8 cellular contexts compared by ENCODE assay signal in genomic region chr9:97502222-97502983, GRCh38. TPM values are rescaled to one million over a fixed set of nuclear protein-coding genes. Genes with fewer than 3 reads are reported as not detected.
DNase-seq lines count a peak whose midpoint lies in the region; ATAC-seq, FAIRE-seq and TF ChIP-seq lines count a peak whose summit lies in the region.

No MANE protein-coding gene starts in this region.

- no peak for TF ChIP-seq CTCF in astrocyte (IDR thresholded peaks at IDR 0.05; ENCODE audit: insufficient read depth, low read depth, low read length)

- no peaks in the 10 kb centered on the region for H3K9me3 ChIP-seq in astrocyte (ENCODE audit: insufficient read depth, low read depth, low read length)

- H3K9me3 Mint-ChIP-seq in astrocyte (ENCODE audit: unreplicated experiment) = peaks cover 4% of the 10 kb centered on the region
- H3K9me3 Mint-ChIP-seq in immature natural killer cell = no peaks in the 10 kb centered on the region

- no peaks in the 10 kb centered on the region for H3K36me3 ChIP-seq in astrocyte (ENCODE audit: insufficient read depth, low read length)

- H2AFZ ChIP-seq in astrocyte (ENCODE audit: low read depth, low read length) = peak overlapping the region; percentile 10

- peaks cover 2% of the 10 kb centered on the region for H3K36me3 Mint-ChIP-seq in astrocyte (ENCODE audit: low read depth, unreplicated experiment)
- no peaks in the 10 kb centered on the region for H3K36me3 Mint-ChIP-seq in immature natural killer cell

- H3K4me1 ChIP-seq in astrocyte (ENCODE audit: insufficient read depth, low read length) = peaks cover 2% of the 10 kb centered on the region

- no peak overlapping the region for H3K4me3 ChIP-seq in astrocyte (ENCODE audit: insufficient read depth, low read depth, low read length)

- DNase-seq in Daoy (ENCODE audit: low read depth) (peak; percentile 31), astrocyte (ENCODE audit: low read depth) (no peak), immature natural killer cell (no peak), NCI-H1105 treated with DMSO at 0.1 percent for 48 hours (lab: John Stamatoyannopoulos, UW) (no peak), middle frontal gyrus (ENCODE audit: extremely low spot score, low spot score) (no peak), NCI-H345 treated with DMSO at 0.1 percent for 48 hours (lab: John Stamatoyannopoulos, UW; ENCODE audit: unreplicated experiment) (no peak)
- peak; percentile 32 for DNase-seq in stimulated activated CD8-positive, alpha-beta memory T cell treated with anti-CD3 and anti-CD28 coated beads, Interleukin-4, amount 100 ng/mL, for 48 hours

- H3K27ac ChIP-seq in astrocyte (ENCODE audit: low read depth, low read length) = no peak overlapping the region

- H4K20me1 ChIP-seq in astrocyte (ENCODE audit: insufficient read depth, low read length) = no peaks in the 10 kb centered on the region

- no peak for FAIRE-seq in astrocyte (lab: Jason Lieb, UNC)

- H3K4me1 Mint-ChIP-seq in astrocyte (ENCODE audit: low read depth, unreplicated experiment) (peaks cover 3% of the 10 kb centered on the region), immature natural killer cell (peaks cover 19 to 21% of the 10 kb centered on the region in 2 donors)

- no peak overlapping the region for H3K9ac ChIP-seq in astrocyte (ENCODE audit: low read length)

- peak; percentile 30 for ATAC-seq in HG03108 (IDR thresholded peaks at IDR 0.05; ENCODE audit: unreplicated experiment)

- H3K27me3 ChIP-seq in astrocyte (ENCODE audit: insufficient read depth, low read length) = peaks cover 60% of the 10 kb centered on the region

- H3K27me3 Mint-ChIP-seq in astrocyte (ENCODE audit: low read depth, unreplicated experiment) = peaks cover 50% of the 10 kb centered on the region
- H3K27me3 Mint-ChIP-seq in immature natural killer cell (ENCODE audit: low read depth in 3 of 3) = peaks cover 13 to 19% (median 18%) of the 10 kb centered on the region in 3 donors

- peak overlapping the region; percentile 60 for H3K4me3 Mint-ChIP-seq in astrocyte (ENCODE audit: unreplicated experiment)
- peak overlapping the region; percentile 62 to 84 (median 75) for H3K4me3 Mint-ChIP-seq in immature natural killer cell

- H3K27ac Mint-ChIP-seq in astrocyte (ENCODE audit: unreplicated experiment) (no peak overlapping the region), immature natural killer cell (no peak overlapping the region)

- no peaks in the 10 kb centered on the region for H3K79me2 ChIP-seq in astrocyte (ENCODE audit: insufficient read depth, low read length)

- peak overlapping the region; percentile 80 for H3K4me2 ChIP-seq in astrocyte (ENCODE audit: low read length)

RNA-seq across cellular contexts. Expression of gene TMOD1, which starts 0.9 kb away (rescaled TPM):
- 3.9 and 4.1 TPM in 2 replicates for total RNA-seq in Daoy (2014; rRNA removed; shearing (Covaris generic))
- 0.24 and 0.48 TPM in 2 replicates for total RNA-seq in astrocyte
- 1 to 10 TPM; 1.7 to 4.8 (median 3.7) TPM for polyA plus RNA-seq in immature natural killer cell

Comparison
In these comparisons a context has a peak if more than half of its experiments do, and no peak if none do; other contexts are left out.
1. DNase-seq: peak in Daoy (single experiment) and stimulated activated CD8-positive, alpha-beta memory T cell treated with anti-CD3 and anti-CD28 coated beads, Interleukin-4, amount 100 ng/mL, for 48 hours (single experiment); none in astrocyte (single experiment), immature natural killer cell (0 of 3), NCI-H1105 treated with DMSO at 0.1 percent for 48 hours (single experiment), middle frontal gyrus (single experiment) and NCI-H345 treated with DMSO at 0.1 percent for 48 hours (single experiment).